23 cellular contexts compared by ENCODE assay signal in genomic region chr11:30489076-30489475, GRCh38.
DNase-seq lines count a peak whose midpoint lies in the region; ATAC-seq, FAIRE-seq and TF ChIP-seq lines count a peak whose summit lies in the region.
"Had no signal": no experiment of that assay in that cellular context is flagged by ENCODE, and none has a peak within 500 bp of the region (broad histone marks: within the 10 kb centered on the region; RNA-seq: fewer than 3 reads in every experiment).

No MANE protein-coding gene starts in this region.

- H3K36me3 ChIP-seq in left ventricle myocardium inferior (no peaks in the 10 kb centered on the region), heart right ventricle (no peaks in the 10 kb centered on the region), prostate gland (no peaks in the 10 kb centered on the region)
- H3K36me3 ChIP-seq: gastroesophageal sphincter, left lung, neutrophil, SJCRH30 had no signal

- WGBS in heart right ventricle, 2 donors, result 77 to 82% methylated on average over 1 of the region's 1 CpG
- WGBS in prostate gland, result 37% methylated on average over 1 of the region's 1 CpG

- TF ChIP-seq CTCF in left ventricle myocardium inferior (IDR thresholded peaks at IDR 0.05; ENCODE audit: borderline replicate concordance) (no peak), heart right ventricle (IDR thresholded peaks at IDR 0.05) (no peak), prostate gland (IDR thresholded peaks at IDR 0.05) (no peak), CD14-positive monocyte (IDR thresholded peaks at IDR 0.05) (no peak)

- H3K27ac ChIP-seq in left ventricle myocardium inferior (replicated peaks) (peak overlapping the region; percentile 33), heart right ventricle (peak overlapping the region in 3 of 10 donors; percentile 25 to 45 (median 41)), prostate gland (peak overlapping the region; percentile 70 to 83)
- H3K27ac ChIP-seq: left lung, neutrophil, SJCRH30 had no signal

- ATAC-seq in heart right ventricle (no peak), HG02870 (IDR thresholded peaks at IDR 0.05; ENCODE audit: unreplicated experiment) (no peak)
- ATAC-seq: stimulated activated memory B cell treated with anti-CD40 and anti-IgM and Interleukin-4, amounts not matched to agents 10 μg/mL and 1 μg/mL and 100 μg/mL, for 72 hours had no signal

- H3K27ac Mint-ChIP-seq in CD14-positive monocyte, result peak overlapping the region in 1 of 7 donors; percentile 8
- H3K27ac Mint-ChIP-seq: activated naive CD4-positive, alpha-beta T cell treated with anti-CD3 and anti-CD28 coated beads, Interleukin-2, amount 50 U/mL, for 24 hours; stimulated activated memory B cell treated with anti-CD40 and anti-IgM and Interleukin-4, amounts not matched to agents 10 μg/mL and 1 μg/mL and 100 μg/mL, for 72 hours had no signal

- no peaks in the 10 kb centered on the region for H3K36me3 Mint-ChIP-seq in CD14-positive monocyte
- H3K36me3 Mint-ChIP-seq: activated naive CD4-positive, alpha-beta T cell treated with anti-CD3 and anti-CD28 coated beads, Interleukin-2, amount 50 U/mL, for 24 hours; stimulated activated memory B cell treated with anti-CD40 and anti-IgM and Interleukin-4, amounts not matched to agents 10 μg/mL and 1 μg/mL and 100 μg/mL, for 72 hours had no signal

- intact Hi-C loops in left ventricle myocardium inferior (cut with micrococcal nuclease), result no loop called here
- intact Hi-C loops in heart right ventricle (cut with DNase I), result loop anchor here in 5 of 10 donors (5.0 to 10.0 kb wide), 2 partner anchors 93 to 96 kb away; partner anchors contain the start of gene MPPED2 (in 3 of the 5)
- intact Hi-C loops in prostate gland (cut with DNase I), result loop anchor here (10.0 kb wide), 1 partner anchor 96 kb away; the partner anchor contains the start of gene MPPED2
- intact Hi-C loops in CD14-positive monocyte (cut with micrococcal nuclease), result loop anchor here in 1 of 2 donors (10.0 kb wide), 2 partner anchors 144 to 426 kb away; no protein-coding TSS in a partner anchor

- H3K4me3 ChIP-seq in left ventricle myocardium inferior (no peak overlapping the region), heart right ventricle (no peak overlapping the region), prostate gland (no peak overlapping the region)
- H3K4me3 ChIP-seq: left lung had no signal

- H3K4me1 ChIP-seq in left ventricle myocardium inferior (peaks cover 36% of the 10 kb centered on the region), heart right ventricle (peaks cover 3 to 50% (median 38%) of the 10 kb centered on the region in 9 donors), prostate gland (replicated peaks) (peaks cover 13% of the 10 kb centered on the region)

- H3K9me3 ChIP-seq in left ventricle myocardium inferior (replicated peaks) (no peaks in the 10 kb centered on the region), heart right ventricle (no peaks in the 10 kb centered on the region), prostate gland (no peaks in the 10 kb centered on the region)
- H3K9me3 ChIP-seq: gastroesophageal sphincter, left lung, neutrophil, SJCRH30 had no signal

- peak; percentile 36 for FAIRE-seq in islet of Langerhans (lab: Jason Lieb, UNC)
- FAIRE-seq: bronchial epithelial cell had no signal

- peaks cover 47% of the 10 kb centered on the region for H3K4me1 Mint-ChIP-seq in CD14-positive monocyte
- H3K4me1 Mint-ChIP-seq: activated naive CD4-positive, alpha-beta T cell treated with anti-CD3 and anti-CD28 coated beads, Interleukin-2, amount 50 U/mL, for 24 hours; stimulated activated memory B cell treated with anti-CD40 and anti-IgM and Interleukin-4, amounts not matched to agents 10 μg/mL and 1 μg/mL and 100 μg/mL, for 72 hours had no signal

- H3K27me3 ChIP-seq in left ventricle myocardium inferior (ENCODE audit: low read depth), result no peaks in the 10 kb centered on the region
- no peaks in the 10 kb centered on the region for H3K27me3 ChIP-seq in heart right ventricle
- no peaks in the 10 kb centered on the region for H3K27me3 ChIP-seq in prostate gland (replicated peaks; ENCODE audit: insufficient read depth)
- H3K27me3 ChIP-seq: gastroesophageal sphincter, left lung, neutrophil, SJCRH30 had no signal

- H3K4me3 Mint-ChIP-seq in CD14-positive monocyte, result no peak overlapping the region
- H3K4me3 Mint-ChIP-seq: activated naive CD4-positive, alpha-beta T cell treated with anti-CD3 and anti-CD28 coated beads, Interleukin-2, amount 50 U/mL, for 24 hours; stimulated activated memory B cell treated with anti-CD40 and anti-IgM and Interleukin-4, amounts not matched to agents 10 μg/mL and 1 μg/mL and 100 μg/mL, for 72 hours had no signal

- DNase-seq in left ventricle myocardium inferior, result no peak
- DNase-seq in heart right ventricle, result no peak
- no peak for DNase-seq in prostate gland (ENCODE audit: low spot score)
- no peak for DNase-seq in globus pallidus (ENCODE audit: low spot score)
- no peak for DNase-seq in NCI-H1092 treated with DMSO at 0.1 percent for 48 hours (lab: John Stamatoyannopoulos, UW)
- no peak for DNase-seq in CD14-positive monocyte (ENCODE audit: low spot score)
- DNase-seq: 8988T; activated CD4-positive, alpha-beta T cell treated with anti-CD3 and anti-CD28 coated beads for 48 hours; activated CD8-positive, alpha-beta memory T cell treated with anti-CD3 and anti-CD28 coated beads for 24 hours; activated T-cell treated with anti-CD3 and anti-CD28 coated beads for 4 hours; cortex of kidney; GDM1; left lung; NCI-H446 treated with DMSO at 0.1 percent for 48 hours; T-helper 9 cell had no signal

- TF ChIP-seq POLR2A in prostate gland (IDR thresholded peaks at IDR 0.05), result no peak

- H3K27me3 Mint-ChIP-seq in CD14-positive monocyte (ENCODE audit: low read depth in 3 of 3), result peaks cover 0 to 2% (median 2%) of the 10 kb centered on the region in 3 donors

- H3K9me3 Mint-ChIP-seq in CD14-positive monocyte, result peaks cover 0 to 4% (median 0%) of the 10 kb centered on the region in 7 donors
- H3K9me3 Mint-ChIP-seq: activated naive CD4-positive, alpha-beta T cell treated with anti-CD3 and anti-CD28 coated beads, Interleukin-2, amount 50 U/mL, for 24 hours; stimulated activated memory B cell treated with anti-CD40 and anti-IgM and Interleukin-4, amounts not matched to agents 10 μg/mL and 1 μg/mL and 100 μg/mL, for 72 hours had no signal
